Comparison of ENCODE assay signal across 10 cellular contexts in the genomic region with DNA sequence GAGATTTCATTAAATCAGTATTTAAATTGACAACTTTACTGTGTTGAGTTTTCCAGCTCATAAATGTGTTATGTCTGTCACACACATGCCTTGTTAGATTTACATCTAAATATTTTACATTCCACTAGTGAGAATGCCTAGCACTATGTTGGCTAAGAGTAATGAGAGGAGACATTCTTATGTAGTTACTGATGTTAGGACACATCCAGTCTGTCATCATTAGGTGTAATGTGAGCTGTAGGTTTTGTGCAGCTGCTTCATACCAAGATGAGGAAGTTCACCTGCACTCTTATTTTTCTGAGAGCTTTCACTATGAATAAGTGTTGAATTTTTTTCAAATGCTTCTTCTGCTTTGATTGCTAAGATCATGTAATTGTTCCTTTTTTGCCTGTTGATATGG.
DNase-seq lines count a peak whose midpoint lies in the region; ATAC-seq and TF ChIP-seq lines count a peak whose summit lies in the region.
"Had no signal": no experiment of that assay in that cellular context is flagged by ENCODE, and none has a peak within 500 bp of the region (broad histone marks: within the 10 kb centered on the region; RNA-seq: fewer than 3 reads in every experiment).

No MANE protein-coding gene starts in this region.

- H3K4me3 ChIP-seq in epithelial cell of esophagus (ENCODE audit: low read length) (no peak overlapping the region), stomach (no peak overlapping the region)
- H3K4me3 ChIP-seq: lung, spleen had no signal

- no peak for TF ChIP-seq POLR2A in stomach (IDR thresholded peaks at IDR 0.05)

- peak; percentile 66 for DNase-seq in HPDE6-E6E7 (ENCODE audit: extremely low spot score)
- DNase-seq in epithelial cell of esophagus (ENCODE audit: low read depth), result peak; percentile 90
- DNase-seq in activated CD4-positive, alpha-beta T cell treated with anti-CD3 and anti-CD28 coated beads for 48 hours, result no peak
- no peak for DNase-seq in cortex of kidney (lab: John Stamatoyannopoulos, UW)
- no peak for DNase-seq in stomach
- DNase-seq: NCI-H187, spleen had no signal

- no peaks in the 10 kb centered on the region for H3K27me3 ChIP-seq in stomach
- H3K27me3 ChIP-seq: spleen had no signal

- TF ChIP-seq EP300 in stomach (IDR thresholded peaks at IDR 0.05), result no peak

- no peaks in the 10 kb centered on the region for H3K4me1 ChIP-seq in stomach
- H3K4me1 ChIP-seq: spleen had no signal

- H3K27ac ChIP-seq in stomach, result no peak overlapping the region
- H3K27ac ChIP-seq: spleen had no signal

- ATAC-seq in GM18868 (IDR thresholded peaks at IDR 0.05; ENCODE audit: unreplicated experiment), result peak; percentile 96
- no peak for ATAC-seq in GM21619 (IDR thresholded peaks at IDR 0.05; ENCODE audit: unreplicated experiment)

- no peaks in the 10 kb centered on the region for H3K36me3 ChIP-seq in stomach
- H3K36me3 ChIP-seq: spleen had no signal

- intact Hi-C loops in stomach (cut with DNase I; ENCODE audit: low total_unique reads), result no loop called here

- TF ChIP-seq CTCF in epithelial cell of esophagus (IDR thresholded peaks at IDR 0.05; ENCODE audit: insufficient read depth, low read depth, low read length, missing control alignments) (no peak), stomach (IDR thresholded peaks at IDR 0.05) (no peak)

- H3K9me3 ChIP-seq in stomach, result no peaks in the 10 kb centered on the region
- H3K9me3 ChIP-seq: spleen had no signal

Comparison
In these comparisons a context has a peak if more than half of its experiments do, and no peak if none do; other contexts are left out.
1. DNase-seq: peak in HPDE6-E6E7 (single experiment) and epithelial cell of esophagus (single experiment); none in activated CD4-positive, alpha-beta T cell treated with anti-CD3 and anti-CD28 coated beads for 48 hours (single experiment), cortex of kidney (single experiment) and stomach (single experiment).